Comparison of ENCODE assay signal across 9 cellular contexts in the genomic region with DNA sequence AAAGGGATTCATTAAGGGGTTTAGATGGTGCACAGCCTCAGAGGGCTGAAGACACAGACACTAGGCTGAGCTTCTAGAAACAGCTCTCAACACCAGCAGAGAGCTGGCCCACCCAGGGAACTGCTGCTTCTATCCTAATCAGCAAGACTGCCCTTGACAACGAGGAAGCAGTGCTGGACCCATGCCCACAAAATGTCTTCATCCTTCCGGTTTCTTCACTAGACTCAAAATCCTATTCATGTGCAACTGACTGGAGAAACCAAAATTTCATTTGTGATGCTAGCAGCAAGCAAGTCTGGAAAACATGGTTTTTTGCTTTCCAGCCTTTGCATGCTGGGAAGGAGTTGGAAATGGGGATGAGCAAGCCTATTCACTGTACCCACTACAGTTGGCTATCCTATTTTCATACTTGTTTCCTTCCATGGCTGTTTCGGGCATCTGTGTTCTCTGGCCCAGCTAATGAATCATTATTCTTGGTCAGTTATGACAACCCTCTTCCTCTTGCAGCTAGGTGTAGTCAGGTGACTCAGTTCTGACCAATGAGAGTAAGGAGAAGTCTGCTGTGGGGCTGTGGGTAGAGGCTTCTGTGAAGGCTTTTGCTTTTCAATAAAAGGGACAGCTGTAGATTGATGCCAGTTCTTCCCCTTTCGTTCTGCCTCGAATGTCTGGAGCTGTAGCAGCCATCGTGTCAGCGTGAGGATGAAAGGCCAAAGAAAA. TPM values are rescaled to one million over a fixed set of nuclear protein-coding genes. Genes with fewer than 3 reads are reported as not detected.
DNase-seq lines count a peak whose midpoint lies in the region; ATAC-seq, FAIRE-seq and TF ChIP-seq lines count a peak whose summit lies in the region.
"Had no signal": no experiment of that assay in that cellular context is flagged by ENCODE, and none has a peak within 500 bp of the region (broad histone marks: within the 10 kb centered on the region; RNA-seq: fewer than 3 reads in every experiment).

No MANE protein-coding gene starts in this region.

- H3K79me2 ChIP-seq in endothelial cell of umbilical vein (ENCODE audit: control insufficient read depth, insufficient read depth, low read length) = no peaks in the 10 kb centered on the region

- intact Hi-C loops in endothelial cell of umbilical vein (cut with micrococcal nuclease) = no loop called here

- no peak for FAIRE-seq in endothelial cell of umbilical vein (lab: Jason Lieb, UNC)

- TF ChIP-seq POLR2A in endothelial cell of umbilical vein (IDR thresholded peaks at IDR 0.05; ENCODE audit: low read depth, low read length) = no peak

- DNase-seq in NOMO-1 treated with dmso at 0.1 percent for 144 hours (lab: John Stamatoyannopoulos, UW; ENCODE audit: unreplicated experiment) (peak; percentile 94), endothelial cell of umbilical vein (ENCODE audit: low read depth, low spot score) (peak; percentile 18), NCI-H748 treated with DMSO at 0.1 percent for 48 hours (lab: John Stamatoyannopoulos, UW) (no peak)
- DNase-seq in stimulated activated CD4-positive, alpha-beta T cell treated with anti-CD3 and anti-CD28 coated beads, Interleukin-4, amount 100 ng/mL, for 24 hours = no peak

- BruUV-seq in endothelial cell of umbilical vein (replicated peaks; lab: Mats Ljungman, UMichigan) = no TSS peak

- no peak overlapping the region for H3K4me2 ChIP-seq in endothelial cell of umbilical vein (ENCODE audit: insufficient read depth, low read length)
- peak overlapping the region; percentile 51 for H3K4me2 ChIP-seq in skeletal muscle satellite cell (ENCODE audit: low read length)

- ATAC-seq in GM19023 (IDR thresholded peaks at IDR 0.05; ENCODE audit: unreplicated experiment) (peak; percentile 77), HG02885 (IDR thresholded peaks at IDR 0.05; ENCODE audit: poor library complexity, unreplicated experiment) (peak; percentile 84)

- H3K36me3 ChIP-seq in endothelial cell of umbilical vein (ENCODE audit: control insufficient read depth in 2 of 2, extremely low read depth in 1 of 2, insufficient read depth in 2 of 2, low read length in 2 of 2) = no peaks in the 10 kb centered on the region
- no peaks in the 10 kb centered on the region for H3K36me3 ChIP-seq in skeletal muscle satellite cell (ENCODE audit: insufficient read depth, low read length)
- H3K36me3 ChIP-seq: uterus had no signal

- H3K27me3 ChIP-seq in endothelial cell of umbilical vein (ENCODE audit: control insufficient read depth in 2 of 2, insufficient read depth in 2 of 2, low read length in 2 of 2) (no peaks in the 10 kb centered on the region), skeletal muscle satellite cell (ENCODE audit: control insufficient read depth, insufficient read depth, low read length) (no peaks in the 10 kb centered on the region)
- H3K27me3 ChIP-seq: uterus had no signal

- TF ChIP-seq CTCF in endothelial cell of umbilical vein (IDR thresholded peaks at IDR 0.05; ENCODE audit: extremely low read depth in 1 of 2, insufficient read depth in 1 of 2, low read depth in 1 of 2, low read length in 2 of 2) = no peak

- H3K27ac ChIP-seq in endothelial cell of umbilical vein (ENCODE audit: insufficient read depth, low read depth, low read length) = no peak overlapping the region
- H3K27ac ChIP-seq: uterus had no signal

- H3K9me1 ChIP-seq in endothelial cell of umbilical vein (replicated peaks; ENCODE audit: control insufficient read depth, extremely low read depth, insufficient read depth, low read length) = no peaks in the 10 kb centered on the region

- H3K4me3 ChIP-seq in endothelial cell of umbilical vein (replicated peaks in 1 of 3; ENCODE audit: insufficient read depth in 1 of 3, low read depth in 1 of 3, low read length in 3 of 3) (no peak overlapping the region), skeletal muscle satellite cell (ENCODE audit: low read length) (peak overlapping the region; percentile 3)
- H3K4me3 ChIP-seq: uterus had no signal

- CTCF ChIA-PET in endothelial cell of umbilical vein (lab: Charles Lee) = interaction anchor here (1.9 to 4.1 kb wide), 3 partner anchors 16 to 31 kb away, joined by 6 to 31 read pairs (median 10); no protein-coding TSS in a partner anchor

- dilution Hi-C loops in endothelial cell of umbilical vein (cut with MboI; ENCODE audit: extremely low pct_ligation_motif_present, low sequenced_read_pairs) = no loop called here

- no peaks in the 10 kb centered on the region for H3K9me3 ChIP-seq in endothelial cell of umbilical vein (replicated peaks; ENCODE audit: control insufficient read depth, insufficient read depth, low read length)
- H3K9me3 ChIP-seq in skeletal muscle satellite cell (replicated peaks; ENCODE audit: low read length) = no peaks in the 10 kb centered on the region
- H3K9me3 ChIP-seq: uterus had no signal

- H3K9ac ChIP-seq in endothelial cell of umbilical vein (replicated peaks; ENCODE audit: extremely low read depth, insufficient read depth, low read length) = no peak overlapping the region
- no peak overlapping the region for H3K9ac ChIP-seq in skeletal muscle satellite cell (ENCODE audit: low read depth, low read length)

- POLR2A ChIA-PET in endothelial cell of umbilical vein (lab: Charles Lee) = no interaction called here

- H3K4me1 ChIP-seq in endothelial cell of umbilical vein (ENCODE audit: control insufficient read depth, extremely low read depth, insufficient read depth, low read length) = peaks cover 8% of the 10 kb centered on the region
- peaks cover 18% of the 10 kb centered on the region for H3K4me1 ChIP-seq in skeletal muscle satellite cell (ENCODE audit: control insufficient read depth, insufficient read depth, low read length)
- H3K4me1 ChIP-seq: uterus had no signal

- H2AFZ ChIP-seq in endothelial cell of umbilical vein (ENCODE audit: low read depth, low read length) = peak overlapping the region; percentile 9

- H4K20me1 ChIP-seq in endothelial cell of umbilical vein (replicated peaks; ENCODE audit: control insufficient read depth, extremely low read depth, insufficient read depth, low read length) = no peaks in the 10 kb centered on the region

TF ChIP-seq in endothelial cell of umbilical vein, 7 proteins besides CTCF, POLR2A, EP300 and RAD21:
- TF ChIP-seq MYC (IDR thresholded peaks at IDR 0.05; ENCODE audit: low read depth, low read length) (no peak), JUN (IDR thresholded peaks at IDR 0.05; ENCODE audit: borderline replicate concordance, insufficient read depth, insufficient read length, low read depth) (no peak), GATA2 (IDR thresholded peaks at IDR 0.05; ENCODE audit: insufficient read depth, insufficient read length, low read depth, low read length) (no peak), POLR2AphosphoS5 (IDR thresholded peaks at IDR 0.05; ENCODE audit: insufficient read depth, low read depth, low read length) (no peak), FOS (IDR thresholded peaks at IDR 0.05; ENCODE audit: borderline replicate concordance, insufficient read depth, low read length) (peak; percentile 14)
- TF ChIP-seq, protein P1, sequence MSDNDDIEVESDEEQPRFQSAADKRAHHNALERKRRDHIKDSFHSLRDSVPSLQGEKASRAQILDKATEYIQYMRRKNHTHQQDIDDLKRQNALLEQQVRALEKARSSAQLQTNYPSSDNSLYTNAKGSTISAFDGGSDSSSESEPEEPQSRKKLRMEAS (IDR thresholded peaks at IDR 0.05; ENCODE audit: insufficient read depth, insufficient read length) = no peak
TF ChIP-seq in endothelial cell of umbilical vein: peak in this region for 1.

RNA-seq across cellular contexts. Expression of a gene that starts 14.6 kb away (rescaled TPM):
- total RNA-seq in endothelial cell of umbilical vein = not detected in 2 replicates
- not detected in 2 replicates for polyA plus RNA-seq in endothelial cell of umbilical vein
- polyA plus RNA-seq in endothelial cell of umbilical vein (2011; cell fraction: cytosol; rRNA removed) = not detected in 2 replicates
- not detected in 2 replicates for polyA plus RNA-seq in endothelial cell of umbilical vein (2011; cell fraction: nucleus; rRNA removed)
- polyA plus RNA-seq in endothelial cell of umbilical vein (2012) = not detected in 2 replicates
- polyA minus RNA-seq in endothelial cell of umbilical vein = not detected in 2 replicates
- polyA minus RNA-seq in endothelial cell of umbilical vein (2011; cell fraction: cytosol; rRNA and poly(A)+ RNA removed) = not detected
- not detected in 2 replicates for polyA minus RNA-seq in endothelial cell of umbilical vein (2011; cell fraction: nucleus; rRNA and poly(A)+ RNA removed)
- not detected in 2 replicates for total RNA-seq in skeletal muscle satellite cell (2012; rRNA removed)
- total RNA-seq: T-helper 1 cell treated with Interleukin-12 subunit alpha and Interleukin-12 subunit beta and Interleukin-4 antibody, amounts not matched to agents 30 ng/mL and 1 ng/mL, for 36 hours had no signal

RNA-seq across cellular contexts. Expression of a gene that starts 33.0 kb away (rescaled TPM):
- total RNA-seq in endothelial cell of umbilical vein = not detected in 2 replicates
- not detected in 2 replicates for polyA plus RNA-seq in endothelial cell of umbilical vein
- polyA plus RNA-seq in endothelial cell of umbilical vein (2011; cell fraction: cytosol; rRNA removed) = not detected in 2 replicates
- polyA plus RNA-seq in endothelial cell of umbilical vein (2011; cell fraction: nucleus; rRNA removed) = not detected in 2 replicates
- polyA plus RNA-seq in endothelial cell of umbilical vein (2012) = not detected in 2 replicates
- not detected in 2 replicates for polyA minus RNA-seq in endothelial cell of umbilical vein
- polyA minus RNA-seq in endothelial cell of umbilical vein (2011; cell fraction: cytosol; rRNA and poly(A)+ RNA removed) = not detected
- not detected in 2 replicates for polyA minus RNA-seq in endothelial cell of umbilical vein (2011; cell fraction: nucleus; rRNA and poly(A)+ RNA removed)
- not detected in 2 replicates for total RNA-seq in skeletal muscle satellite cell (2012; rRNA removed)
- total RNA-seq: T-helper 1 cell treated with Interleukin-12 subunit alpha and Interleukin-12 subunit beta and Interleukin-4 antibody, amounts not matched to agents 30 ng/mL and 1 ng/mL, for 36 hours; uterus had no signal

Comparison
In these comparisons a context has a peak if more than half of its experiments do, and no peak if none do; other contexts are left out.
1. DNase-seq: peak in NOMO-1 treated with dmso at 0.1 percent for 144 hours (single experiment) and endothelial cell of umbilical vein (single experiment); none in NCI-H748 treated with DMSO at 0.1 percent for 48 hours (single experiment) and stimulated activated CD4-positive, alpha-beta T cell treated with anti-CD3 and anti-CD28 coated beads, Interleukin-4, amount 100 ng/mL, for 24 hours (single experiment).